In genomic region chr1:239169276-239169675, GRCh38 we compare ENCODE assay signal across 26 cellular contexts.
DNase-seq lines count a peak whose midpoint lies in the region; ATAC-seq, FAIRE-seq and TF ChIP-seq lines count a peak whose summit lies in the region.
"Had no signal": no experiment of that assay in that cellular context is flagged by ENCODE, and none has a peak within 500 bp of the region (broad histone marks: within the 10 kb centered on the region; RNA-seq: fewer than 3 reads in every experiment).

No MANE protein-coding gene starts in this region.

- no peak for FAIRE-seq in bronchial epithelial cell (lab: Jason Lieb, UNC)
- FAIRE-seq: A549, GM12891, GM18507 had no signal

- H3K4me1 Mint-ChIP-seq in HFFc6 (ENCODE audit: low read depth): peaks cover 5% of the 10 kb centered on the region; the same call in 1 of the 2 replicates
- H3K4me1 Mint-ChIP-seq in activated CD4-positive, alpha-beta memory T cell treated with anti-CD3 and anti-CD28 coated beads for 36 hours (ENCODE audit: low read depth): no peaks in the 10 kb centered on the region
- H3K4me1 Mint-ChIP-seq: CD8-positive, alpha-beta memory T cell; H9 had no signal

- intact Hi-C loops in activated CD4-positive, alpha-beta memory T cell treated with anti-CD3 and anti-CD28 coated beads for 36 hours (cut with micrococcal nuclease): no loop called here

- no peaks in the 10 kb centered on the region for H4K20me1 ChIP-seq in MM.1S (ENCODE audit: insufficient read depth, low read length)
- H4K20me1 ChIP-seq: BLaER1 treated with 17β-estradiol and CSF1 and Interleukin-3, amounts not matched to agents 10 nM and 100 nM had no signal

- H3K27ac ChIP-seq in MM.1S (ENCODE audit: low read length): peak overlapping the region; percentile 54; the same call in 1 of the 2 replicates
- peak overlapping the region; percentile 42 for H3K27ac ChIP-seq in epithelial cell of prostate
- H3K27ac ChIP-seq: A549; BLaER1 treated with 17β-estradiol and CSF1 and Interleukin-3, amounts not matched to agents 10 nM and 100 nM; GM23248 had no signal

- H3K4me1 ChIP-seq in MM.1S (ENCODE audit: low read length): peaks cover 31% of the 10 kb centered on the region
- H3K4me1 ChIP-seq: A549; BE2C; BLaER1 treated with 17β-estradiol and CSF1 and Interleukin-3, amounts not matched to agents 10 nM and 100 nM had no signal

- H3K27me3 Mint-ChIP-seq in HFFc6 (ENCODE audit: insufficient read depth): no peaks in the 10 kb centered on the region
- H3K27me3 Mint-ChIP-seq in activated CD4-positive, alpha-beta memory T cell treated with anti-CD3 and anti-CD28 coated beads for 36 hours: no peaks in the 10 kb centered on the region
- H3K27me3 Mint-ChIP-seq: CD4-positive, alpha-beta T cell; CD8-positive, alpha-beta memory T cell had no signal

- no peaks in the 10 kb centered on the region for H3K27me3 ChIP-seq in MM.1S (replicated peaks; ENCODE audit: insufficient read depth, low read length)
- H3K27me3 ChIP-seq in bronchial epithelial cell (ENCODE audit: control insufficient read depth, insufficient read depth, low read length): no peaks in the 10 kb centered on the region
- H3K27me3 ChIP-seq: BE2C; BLaER1 treated with 17β-estradiol and CSF1 and Interleukin-3, amounts not matched to agents 10 nM and 100 nM had no signal

- H2AFZ ChIP-seq in MM.1S (ENCODE audit: low read length): peak overlapping the region; percentile 33
- H2AFZ ChIP-seq: GM23248 had no signal

- TF ChIP-seq CTCF in HFFc6 (IDR thresholded peaks at IDR 0.05) (no peak), MM.1S (IDR thresholded peaks at IDR 0.05; ENCODE audit: low read length) (no peak), bronchial epithelial cell (IDR thresholded peaks at IDR 0.05; ENCODE audit: insufficient read depth, low read length, severe bottlenecking) (no peak)

- ATAC-seq in GM21526 (IDR thresholded peaks at IDR 0.05; ENCODE audit: low FRiP score, unreplicated experiment): no peak
- ATAC-seq: A549, HCT116 had no signal

- H3K79me2 ChIP-seq in MM.1S (ENCODE audit: low read length): no peaks in the 10 kb centered on the region

- H3K4me3 Mint-ChIP-seq in HFFc6: no peak overlapping the region
- no peak overlapping the region for H3K4me3 Mint-ChIP-seq in activated CD4-positive, alpha-beta memory T cell treated with anti-CD3 and anti-CD28 coated beads for 36 hours
- H3K4me3 Mint-ChIP-seq: CD14-positive monocyte; CD4-positive, alpha-beta T cell; CD8-positive, alpha-beta memory T cell; H9 had no signal

- peaks cover 18% of the 10 kb centered on the region for H3F3A ChIP-seq in MM.1S (ENCODE audit: insufficient read depth, low read length)

- peaks cover 7% of the 10 kb centered on the region for H3K9me3 Mint-ChIP-seq in HFFc6
- peaks cover 14% of the 10 kb centered on the region for H3K9me3 Mint-ChIP-seq in activated CD4-positive, alpha-beta memory T cell treated with anti-CD3 and anti-CD28 coated beads for 36 hours

- no peak overlapping the region for H3K9ac ChIP-seq in MM.1S (ENCODE audit: low read length)
- H3K9ac ChIP-seq: BLaER1 treated with 17β-estradiol and CSF1 and Interleukin-3, amounts not matched to agents 10 nM and 100 nM; GM23248 had no signal

- DNase-seq in HFFc6 (peak; percentile 13), MM.1S (peak; percentile 49), bronchial epithelial cell (ENCODE audit: low read depth) (peak; percentile 85), epithelial cell of prostate (ENCODE audit: low read depth, low spot score) (no peak), NCI-H1694 (lab: John Stamatoyannopoulos, UW) (no peak), NCI-H146 (lab: John Stamatoyannopoulos, UW) (no peak)
- DNase-seq in activated CD4-positive, alpha-beta memory T cell treated with anti-CD3 and anti-CD28 coated beads for 36 hours: no peak
- DNase-seq: 8988T; ACHN; AML-193; BE2C; CD4-positive, alpha-beta T cell; CD8-positive, alpha-beta memory T cell; DMS 273 treated with DMSO at 0.1 percent for 48 hours; DMS79; EL; GF-D8; GM23248; H9 had no signal

- H3K36me3 ChIP-seq in MM.1S (replicated peaks; ENCODE audit: insufficient read depth, low read length): no peaks in the 10 kb centered on the region
- H3K36me3 ChIP-seq in bronchial epithelial cell (ENCODE audit: control insufficient read depth, insufficient read depth, low read length): no peaks in the 10 kb centered on the region
- H3K36me3 ChIP-seq: BE2C; BLaER1 treated with 17β-estradiol and CSF1 and Interleukin-3, amounts not matched to agents 10 nM and 100 nM had no signal

- H3K36me3 Mint-ChIP-seq in HFFc6 (ENCODE audit: low read depth): no peaks in the 10 kb centered on the region
- no peaks in the 10 kb centered on the region for H3K36me3 Mint-ChIP-seq in activated CD4-positive, alpha-beta memory T cell treated with anti-CD3 and anti-CD28 coated beads for 36 hours
- H3K36me3 Mint-ChIP-seq: CD14-positive monocyte; CD8-positive, alpha-beta memory T cell had no signal

- no peak overlapping the region for H3K27ac Mint-ChIP-seq in HFFc6
- no peak overlapping the region for H3K27ac Mint-ChIP-seq in activated CD4-positive, alpha-beta memory T cell treated with anti-CD3 and anti-CD28 coated beads for 36 hours
- H3K27ac Mint-ChIP-seq: CD14-positive monocyte; CD4-positive, alpha-beta T cell; H9 had no signal

- no peaks in the 10 kb centered on the region for H3K9me3 ChIP-seq in MM.1S (replicated peaks; ENCODE audit: insufficient read depth, low read length)
- H3K9me3 ChIP-seq: A549 had no signal

- no peaks in the 10 kb centered on the region for H3K9me2 ChIP-seq in MM.1S (replicated peaks; ENCODE audit: insufficient read depth, low read length)

- POLR2A ChIA-PET in activated CD4-positive, alpha-beta memory T cell treated with anti-CD3 and anti-CD28 coated beads for 36 hours (lab: Charles Lee): no interaction called here

- no peak overlapping the region for H3K4me3 ChIP-seq in MM.1S (ENCODE audit: low read length)
- H3K4me3 ChIP-seq in bronchial epithelial cell (ENCODE audit: low read depth, low read length): no peak overlapping the region
- H3K4me3 ChIP-seq: A549; BLaER1 treated with 17β-estradiol and CSF1 and Interleukin-3, amounts not matched to agents 10 nM and 100 nM; GM23248 had no signal

- CTCF ChIA-PET in activated CD4-positive, alpha-beta memory T cell treated with anti-CD3 and anti-CD28 coated beads for 36 hours (lab: Charles Lee): no interaction called here

- H3K4me2 ChIP-seq in MM.1S (ENCODE audit: low read depth, low read length): peak overlapping the region; percentile 25; the same call in 1 of the 2 replicates
- H3K4me2 ChIP-seq: A549; BLaER1 treated with 17β-estradiol and CSF1 and Interleukin-3, amounts not matched to agents 10 nM and 100 nM had no signal

Comparison
In these comparisons a context has a peak if more than half of its experiments do, and no peak if none do; other contexts are left out.
1. DNase-seq: peak in HFFc6 (single experiment), MM.1S (single experiment) and bronchial epithelial cell (single experiment); none in epithelial cell of prostate (single experiment), NCI-H1694 (single experiment), NCI-H146 (single experiment) and activated CD4-positive, alpha-beta memory T cell treated with anti-CD3 and anti-CD28 coated beads for 36 hours (single experiment).